ENCODE assay signal across 19 cellular contexts in the genomic region with DNA sequence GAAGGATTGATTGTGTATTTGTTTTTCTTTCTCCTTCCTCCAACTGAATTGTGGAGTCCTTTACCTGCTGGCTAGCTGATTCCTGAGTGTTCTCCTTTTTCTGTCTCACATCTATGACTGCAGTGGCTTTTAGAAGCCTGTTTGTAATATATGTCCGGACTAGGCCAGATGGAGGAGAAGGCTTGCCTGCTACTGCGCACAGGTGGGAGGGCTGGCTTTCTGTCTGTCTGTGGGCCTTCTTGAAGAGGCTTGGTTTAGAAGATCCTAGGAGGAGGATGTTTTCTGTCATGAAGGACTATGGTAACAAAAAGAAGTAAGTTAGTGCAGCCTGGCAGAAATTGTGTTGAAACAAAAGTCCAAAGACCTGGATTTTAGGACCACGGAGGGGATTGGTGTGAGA. TPM values are rescaled to one million over a fixed set of nuclear protein-coding genes. Genes with fewer than 3 reads are reported as not detected.
A peak's percentile ranks its signal among the peaks of the same experiment; 100 is the strongest.
DNase-seq lines count a peak whose midpoint lies in the region; ATAC-seq and TF ChIP-seq lines count a peak whose summit lies in the region.
"Had no signal": no experiment of that assay in that cellular context is flagged by ENCODE, and none has a peak within 500 bp of the region (broad histone marks: within the 10 kb centered on the region; RNA-seq: fewer than 3 reads in every experiment).

No MANE protein-coding gene starts in this region.

- no peak for ATAC-seq in activated T-cell treated with anti-CD3 and anti-CD28 coated beads, Interleukin-2, amount 50 U/mL, for 72 hours (replicated peaks in 1 of 2)
- ATAC-seq in effector memory CD8-positive, alpha-beta T cell (replicated peaks) = no peak
- no peak for ATAC-seq in GM21717 (IDR thresholded peaks at IDR 0.05; ENCODE audit: unreplicated experiment)
- ATAC-seq in HG02840 (IDR thresholded peaks at IDR 0.05; ENCODE audit: low FRiP score, unreplicated experiment) = no peak

- WGBS in stomach, 5 donors = 79 to 90% (median 88%) methylated on average over 3 of the region's 3 CpGs

- no peak overlapping the region for H3K4me3 ChIP-seq in stomach
- H3K4me3 ChIP-seq: smooth muscle cell, suprapubic skin had no signal

- H3K36me3 Mint-ChIP-seq in activated naive CD4-positive, alpha-beta T cell treated with anti-CD3 and anti-CD28 coated beads, Interleukin-2, amount 50 U/mL, for 24 hours = peaks cover 2% of the 10 kb centered on the region
- H3K36me3 Mint-ChIP-seq in activated T-cell treated with anti-CD3 and anti-CD28 coated beads, Interleukin-2, amount 50 U/mL, for 72 hours (ENCODE audit: insufficient read depth in 2 of 2) = peaks cover 4% of the 10 kb centered on the region in 2 donors
- H3K36me3 Mint-ChIP-seq in effector memory CD8-positive, alpha-beta T cell (ENCODE audit: insufficient read depth) = peaks cover 14% of the 10 kb centered on the region

- peaks cover 0 to 4% (median 0%) of the 10 kb centered on the region in 3 donors for H3K27me3 ChIP-seq in stomach
- H3K27me3 ChIP-seq: suprapubic skin had no signal

- intact Hi-C loops in stomach (cut with DNase I; ENCODE audit: low total_unique reads) = no loop called here

- no peak for TF ChIP-seq CTCF in stomach (IDR thresholded peaks at IDR 0.05)

- no peak for TF ChIP-seq POLR2A in stomach (IDR thresholded peaks at IDR 0.05)

- no peaks in the 10 kb centered on the region for H3K36me3 ChIP-seq in stomach
- H3K36me3 ChIP-seq: suprapubic skin had no signal

- H3K27me3 Mint-ChIP-seq in activated naive CD4-positive, alpha-beta T cell treated with anti-CD3 and anti-CD28 coated beads, Interleukin-2, amount 50 U/mL, for 24 hours = no peaks in the 10 kb centered on the region
- H3K27me3 Mint-ChIP-seq in activated T-cell treated with anti-CD3 and anti-CD28 coated beads, Interleukin-2, amount 50 U/mL, for 72 hours (ENCODE audit: low read depth) = peaks cover 18% of the 10 kb centered on the region
- H3K27me3 Mint-ChIP-seq in effector memory CD8-positive, alpha-beta T cell = no peaks in the 10 kb centered on the region

- no peaks in the 10 kb centered on the region for H3K9me3 ChIP-seq in stomach
- H3K9me3 ChIP-seq: suprapubic skin had no signal

- no peak for DNase-seq in activated naive CD4-positive, alpha-beta T cell (lab: John Stamatoyannopoulos, UW)
- DNase-seq in activated T-cell treated with anti-CD3 and anti-CD28 coated beads, Interleukin-2, amount 50 U/mL, for 72 hours = no peak
- no peak for DNase-seq in effector memory CD8-positive, alpha-beta T cell
- DNase-seq in stomach = no peak
- DNase-seq: NCI-H748 treated with DMSO at 0.1 percent for 48 hours; SHP77; stimulated activated CD4-positive, alpha-beta T cell treated with anti-CD3 and anti-CD28 coated beads, Interleukin-4, amount 100 ng/mL, for 24 hours had no signal

- TF ChIP-seq EP300 in stomach (IDR thresholded peaks at IDR 0.05) = no peak

- peak overlapping the region; percentile 81 for H3K27ac Mint-ChIP-seq in activated naive CD4-positive, alpha-beta T cell treated with anti-CD3 and anti-CD28 coated beads, Interleukin-2, amount 50 U/mL, for 24 hours
- H3K27ac Mint-ChIP-seq in activated T-cell treated with anti-CD3 and anti-CD28 coated beads, Interleukin-2, amount 50 U/mL, for 72 hours = peak overlapping the region; percentile 97
- peak overlapping the region; percentile 82 to 83 for H3K27ac Mint-ChIP-seq in effector memory CD8-positive, alpha-beta T cell

- peaks cover 0 to 16% (median 8%) of the 10 kb centered on the region in 4 donors for H3K4me1 ChIP-seq in stomach

- H3K9me3 Mint-ChIP-seq in activated naive CD4-positive, alpha-beta T cell treated with anti-CD3 and anti-CD28 coated beads, Interleukin-2, amount 50 U/mL, for 24 hours = no peaks in the 10 kb centered on the region
- H3K9me3 Mint-ChIP-seq in activated T-cell treated with anti-CD3 and anti-CD28 coated beads, Interleukin-2, amount 50 U/mL, for 72 hours = no peaks in the 10 kb centered on the region
- no peaks in the 10 kb centered on the region for H3K9me3 Mint-ChIP-seq in effector memory CD8-positive, alpha-beta T cell

- H3K4me1 Mint-ChIP-seq in activated naive CD4-positive, alpha-beta T cell treated with anti-CD3 and anti-CD28 coated beads, Interleukin-2, amount 50 U/mL, for 24 hours = peaks cover 82% of the 10 kb centered on the region
- peaks cover 79% of the 10 kb centered on the region for H3K4me1 Mint-ChIP-seq in activated T-cell treated with anti-CD3 and anti-CD28 coated beads, Interleukin-2, amount 50 U/mL, for 72 hours (ENCODE audit: low read depth)
- peaks cover 41 to 46% of the 10 kb centered on the region in 2 donors for H3K4me1 Mint-ChIP-seq in effector memory CD8-positive, alpha-beta T cell (ENCODE audit: low read depth in 2 of 2)

- H3K27ac ChIP-seq in stomach = peak overlapping the region in 1 of 5 donors; percentile 32
- H3K27ac ChIP-seq: suprapubic skin had no signal

- H3K4me3 Mint-ChIP-seq in activated naive CD4-positive, alpha-beta T cell treated with anti-CD3 and anti-CD28 coated beads, Interleukin-2, amount 50 U/mL, for 24 hours = peak overlapping the region; percentile 53
- H3K4me3 Mint-ChIP-seq in activated T-cell treated with anti-CD3 and anti-CD28 coated beads, Interleukin-2, amount 50 U/mL, for 72 hours = peak overlapping the region; percentile 66 to 89
- peak overlapping the region in 1 of 2 donors; percentile 15 for H3K4me3 Mint-ChIP-seq in effector memory CD8-positive, alpha-beta T cell

RNA-seq across cellular contexts. Expression of a gene that starts 8.5 kb away (rescaled TPM):
- 10 to 100 TPM in 1 of 2 donors, 1 to 10 TPM in 1; 9.8 to 16.1 TPM for total RNA-seq in activated T-cell treated with anti-CD3 and anti-CD28 coated beads, Interleukin-2, amount 50 U/mL, for 72 hours
- total RNA-seq in stomach = 10 to 100 TPM in 1 of 5 donors, 1 to 10 TPM in 4; 1.4 to 20.4 (median 5.7) TPM
- polyA plus RNA-seq in stomach = 1 to 10 TPM; 2.1 to 6.4 (median 4.0) TPM

RNA-seq across cellular contexts. Expression of a gene that starts 13.6 kb away (rescaled TPM):
- 10 to 100 TPM; 16.7 to 22.8 TPM for total RNA-seq in activated T-cell treated with anti-CD3 and anti-CD28 coated beads, Interleukin-2, amount 50 U/mL, for 72 hours
- total RNA-seq in stomach = not detected
- under 1 TPM in 2 of 3 donors, not detected in 1; 0.12 to 0.88 TPM for polyA plus RNA-seq in stomach
- total RNA-seq: pulmonary artery endothelial cell, smooth muscle cell had no signal
- polyA plus RNA-seq: fibroblast of lung, neural cell, smooth muscle cell had no signal

RNA-seq across cellular contexts. Expression of a gene that starts 25.4 kb away (rescaled TPM):
- total RNA-seq in activated T-cell treated with anti-CD3 and anti-CD28 coated beads, Interleukin-2, amount 50 U/mL, for 72 hours = not detected
- not detected for total RNA-seq in stomach
- not detected for polyA plus RNA-seq in stomach
- total RNA-seq: cardiac septum, fibroblast of lung, M059J, OCI-LY7, pulmonary artery endothelial cell, smooth muscle cell, suprapubic skin had no signal
- polyA plus RNA-seq: adipose tissue, fibroblast of lung, neural cell, smooth muscle cell had no signal

RNA-seq across cellular contexts. Expression of a gene that starts 42.8 kb away (rescaled TPM):
- total RNA-seq in activated T-cell treated with anti-CD3 and anti-CD28 coated beads, Interleukin-2, amount 50 U/mL, for 72 hours = 10 to 100 TPM; 24.5 to 27.2 TPM
- total RNA-seq in stomach = 10 to 100 TPM in 2 of 5 donors, 1 to 10 TPM in 3; 2.7 to 68.9 (median 7.0) TPM
- 10 to 100 TPM in 1 of 3 donors, 1 to 10 TPM in 2; 7.4 to 12.2 (median 8.9) TPM for polyA plus RNA-seq in stomach

RNA-seq across cellular contexts. Expression of a gene that starts 43.8 kb away (rescaled TPM):
- total RNA-seq in activated T-cell treated with anti-CD3 and anti-CD28 coated beads, Interleukin-2, amount 50 U/mL, for 72 hours = not detected
- total RNA-seq in stomach = not detected
- not detected for polyA plus RNA-seq in stomach
- total RNA-seq: cardiac septum, fibroblast of lung, M059J, OCI-LY7, pulmonary artery endothelial cell, smooth muscle cell, suprapubic skin had no signal
- polyA plus RNA-seq: adipose tissue, fibroblast of lung, neural cell, smooth muscle cell had no signal

Comparison
In these comparisons a context has a peak if more than half of its experiments do, and no peak if none do; other contexts are left out.
1. RNA of a gene that starts 13.6 kb away (total RNA-seq): 16.7 to 22.8 TPM in activated T-cell treated with anti-CD3 and anti-CD28 coated beads, Interleukin-2, amount 50 U/mL, for 72 hours; not detected in stomach; every median in the first group is over 10 times any median in the second.
2. Peak in every context shown above with its lines, with median percentiles within 50 percentile points of each other: H3K27ac Mint-ChIP-seq.